In genomic region chr1:21966247-21967000, GRCh38 we compare ENCODE assay signal across 17 cellular contexts. TPM values are rescaled to one million over a fixed set of nuclear protein-coding genes. Genes with fewer than 3 reads are reported as not detected.
A peak's percentile ranks its signal among the peaks of the same experiment; 100 is the strongest.
DNase-seq lines count a peak whose midpoint lies in the region; ATAC-seq, FAIRE-seq and TF ChIP-seq lines count a peak whose summit lies in the region.
"Had no signal": no experiment of that assay in that cellular context is flagged by ENCODE, and none has a peak within 500 bp of the region (broad histone marks: within the 10 kb centered on the region; RNA-seq: fewer than 3 reads in every experiment).

No MANE protein-coding gene starts in this region.

- no peak overlapping the region for H3K27ac ChIP-seq in small intestine (ENCODE audit: low read depth in 1 of 2, low read length in 1 of 2)

- H3K27me3 Mint-ChIP-seq in chondrocyte (ENCODE audit: low read depth) (no peaks in the 10 kb centered on the region), mesothelial cell of epicardium (ENCODE audit: low read depth) (no peaks in the 10 kb centered on the region)

- H3K36me3 Mint-ChIP-seq in chondrocyte (ENCODE audit: low read depth) (no peaks in the 10 kb centered on the region), mesothelial cell of epicardium (no peaks in the 10 kb centered on the region)

- no peaks in the 10 kb centered on the region for H3K27me3 ChIP-seq in small intestine (ENCODE audit: control insufficient read depth in 2 of 2, insufficient read depth in 2 of 2, low read length in 2 of 2)

- H3K36me3 ChIP-seq in small intestine (ENCODE audit: control insufficient read depth in 2 of 2, insufficient read depth in 2 of 2, low read length in 2 of 2) = no peaks in the 10 kb centered on the region

- no peak overlapping the region for H3K4me3 Mint-ChIP-seq in chondrocyte (ENCODE audit: unreplicated experiment)
- H3K4me3 Mint-ChIP-seq in mesothelial cell of epicardium = no peak overlapping the region
- H3K4me3 Mint-ChIP-seq: activated CD4-positive, alpha-beta T cell treated with anti-CD3 and anti-CD28 coated beads, Interleukin-2, amount 10 ng/mL, durations not matched to agents 24 days and 14 days had no signal

- no peak for TF ChIP-seq CTCF in chondrocyte (IDR thresholded peaks at IDR 0.05)
- TF ChIP-seq CTCF in mesothelial cell of epicardium (IDR thresholded peaks at IDR 0.05; ENCODE audit: unreplicated experiment) = no peak

- H3K27ac Mint-ChIP-seq in chondrocyte (ENCODE audit: unreplicated experiment) (no peak overlapping the region), mesothelial cell of epicardium (peak overlapping the region; percentile 66)
- H3K27ac Mint-ChIP-seq: activated CD4-positive, alpha-beta T cell treated with anti-CD3 and anti-CD28 coated beads, Interleukin-2, amount 10 ng/mL, durations not matched to agents 24 days and 14 days had no signal

- FAIRE-seq in small intestine (lab: Jason Lieb, UNC) = no peak
- FAIRE-seq: islet of Langerhans had no signal

- DNase-seq in EL (peak; percentile 83), MV-4-11 (lab: John Stamatoyannopoulos, UW) (peak; percentile 65), chondrocyte (ENCODE audit: low spot score) (peak; percentile 49), mesothelial cell of epicardium (ENCODE audit: low spot score in 2 of 2, unreplicated experiment in 2 of 2) (no peak), small intestine (no peak), COLO829 (ENCODE audit: low spot score) (no peak), inferior parietal cortex (ENCODE audit: extremely low spot score) (no peak)
- no peak for DNase-seq in stimulated activated naive CD8-positive, alpha-beta T cell treated with anti-CD3 and anti-CD28 coated beads, Interleukin-15, Interleukin-2, amounts not matched to agents 100 U/mL and 50 U/mL, for 24 hours
- DNase-seq: activated CD4-positive, alpha-beta T cell treated with anti-CD3 and anti-CD28 coated beads, Interleukin-2, amount 10 ng/mL, durations not matched to agents 24 days and 14 days; activated effector memory CD4-positive, alpha-beta T cell treated with anti-CD3 and anti-CD28 coated beads, Interleukin-2, amount 50 U/mL, for 16 hours; NCI-H2107; SW 1271 had no signal

- H3K4me3 ChIP-seq in small intestine (ENCODE audit: low read depth in 1 of 2, low read length in 2 of 2) = no peak overlapping the region

- H3K4me1 ChIP-seq in small intestine (ENCODE audit: control insufficient read depth in 2 of 2, insufficient read depth in 1 of 2, low read depth in 1 of 2, low read length in 1 of 2) = no peaks in the 10 kb centered on the region

- H3K4me1 Mint-ChIP-seq in chondrocyte (ENCODE audit: low read depth) (peaks cover 3% of the 10 kb centered on the region), mesothelial cell of epicardium (peaks cover 7% of the 10 kb centered on the region)

- no peaks in the 10 kb centered on the region for H3K9me3 ChIP-seq in small intestine (ENCODE audit: control insufficient read depth, low read depth)

- H3K9me3 Mint-ChIP-seq in chondrocyte (ENCODE audit: low read depth) (no peaks in the 10 kb centered on the region), mesothelial cell of epicardium (no peaks in the 10 kb centered on the region)
- H3K9me3 Mint-ChIP-seq: activated CD4-positive, alpha-beta T cell treated with anti-CD3 and anti-CD28 coated beads, Interleukin-2, amount 10 ng/mL, durations not matched to agents 24 days and 14 days had no signal

- 88 to 91% (median 90%) methylated on average over 15 of the region's 15 CpGs for WGBS in small intestine, 3 donors

- ATAC-seq in stimulated activated naive CD8-positive, alpha-beta T cell treated with anti-CD3 and anti-CD28 coated beads, Interleukin-15, Interleukin-2, amounts not matched to agents 100 U/mL and 50 U/mL, for 24 hours = no peak
- ATAC-seq: HCT116 had no signal

RNA-seq across cellular contexts. Expression of gene CELA3B, which starts 10.4 kb away (rescaled TPM):
- total RNA-seq in chondrocyte (not detected in 3 replicates), mesothelial cell of epicardium (not detected in 3 replicates)
- polyA plus RNA-seq in small intestine = 10 to 100 TPM in 1 of 3 donors, 1 to 10 TPM in 1, under 1 TPM in 1; 0.27 to 11.4 (median 4.1) TPM
- total RNA-seq: activated CD4-positive, alpha-beta T cell treated with anti-CD3 and anti-CD28 coated beads, Interleukin-2, amount 10 ng/mL, durations not matched to agents 24 days and 14 days; cerebellum; fibroblast of lung; temporal lobe had no signal
- polyA plus RNA-seq: fibroblast of lung had no signal

RNA-seq across cellular contexts. Expression of gene HSPG2, which starts 29.3 kb away (rescaled TPM):
- total RNA-seq in chondrocyte = 348 to 488 TPM (median 481 TPM) in 3 replicates
- total RNA-seq in mesothelial cell of epicardium = 221 to 226 TPM (median 221 TPM) in 3 replicates
- 10 to 100 TPM in 2 of 3 donors, 1 to 10 TPM in 1; 3.6 to 82.3 (median 15.1) TPM for polyA plus RNA-seq in small intestine

RNA-seq across cellular contexts. Expression of gene CELA3A, which starts 35.0 kb away (rescaled TPM):
- total RNA-seq in chondrocyte = not detected in 3 replicates
- not detected in 3 replicates for total RNA-seq in mesothelial cell of epicardium
- 10 to 100 TPM in 1 of 3 donors, 1 to 10 TPM in 1, under 1 TPM in 1; 0.64 to 30.6 (median 8.1) TPM for polyA plus RNA-seq in small intestine
- total RNA-seq: activated CD4-positive, alpha-beta T cell treated with anti-CD3 and anti-CD28 coated beads, Interleukin-2, amount 10 ng/mL, durations not matched to agents 24 days and 14 days; cerebellum; fibroblast of lung; temporal lobe had no signal
- polyA plus RNA-seq: fibroblast of lung had no signal

Comparison
In these comparisons a context has a peak if more than half of its experiments do, and no peak if none do; other contexts are left out.
1. DNase-seq: peak in EL (single experiment), MV-4-11 (single experiment) and chondrocyte (single experiment); none in mesothelial cell of epicardium (0 of 2), stimulated activated naive CD8-positive, alpha-beta T cell treated with anti-CD3 and anti-CD28 coated beads, Interleukin-15, Interleukin-2, amounts not matched to agents 100 U/mL and 50 U/mL, for 24 hours (single experiment), small intestine (single experiment), COLO829 (single experiment) and inferior parietal cortex (single experiment).